1 cellular context compared by ENCODE assay signal in the genomic region with DNA sequence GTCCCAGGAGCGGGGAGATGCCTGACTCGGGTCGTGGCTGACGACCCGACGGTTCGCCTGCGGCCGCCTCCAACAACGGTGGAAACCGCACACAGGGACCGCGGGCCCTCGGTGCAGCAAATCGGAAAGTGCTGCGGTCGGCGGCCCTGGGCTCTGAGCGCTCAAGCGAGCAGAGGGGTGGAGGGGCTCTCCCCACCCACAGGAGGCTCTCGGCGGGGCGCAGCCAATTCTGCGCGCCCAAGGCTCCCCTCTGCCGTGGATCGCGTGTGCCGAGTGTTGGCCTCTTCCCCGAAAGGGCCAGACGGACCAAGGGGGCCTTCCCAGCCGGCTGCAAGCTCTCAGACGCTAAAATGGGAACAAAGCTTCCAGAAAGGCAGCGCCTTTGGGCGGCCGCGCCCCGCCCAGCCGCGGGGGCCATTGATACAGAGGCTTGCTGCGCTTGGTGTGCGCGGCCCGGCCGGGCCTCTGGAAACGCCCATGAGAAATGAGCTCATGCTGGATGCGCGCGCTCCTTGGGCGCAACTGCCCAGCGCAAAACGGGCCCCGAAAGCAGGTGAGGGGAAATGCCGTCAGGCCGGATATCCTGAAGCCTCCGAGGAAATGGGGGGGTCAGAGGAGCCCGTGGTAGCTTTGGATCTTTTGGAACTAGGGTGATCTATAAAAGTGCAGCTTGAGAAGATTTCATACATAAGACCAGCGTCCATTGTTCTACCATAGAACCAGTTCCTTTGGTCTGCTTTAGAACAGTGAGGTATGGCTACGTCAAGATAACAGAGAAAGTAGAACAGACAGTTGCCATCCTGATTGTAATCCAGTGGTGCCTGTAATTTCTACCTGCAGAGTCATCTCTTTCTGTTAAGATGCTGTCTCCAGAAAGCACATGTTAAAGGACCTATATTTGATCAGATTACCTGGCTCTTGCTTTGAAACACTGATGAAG.
TF ChIP-seq lines count a peak whose summit lies in the region.

No MANE protein-coding gene starts in this region.

TF ChIP-seq in HEK293, 187 proteins besides CTCF, POLR2A, EP300 and RAD21 (continued from another document and continues in another):
- peak; percentile 5 for TF ChIP-seq SP2 (tag by site-specific recombination; IDR thresholded peaks at IDR 0.05)
- peak; percentile 79 for TF ChIP-seq GLIS2 (tag by site-specific recombination; IDR thresholded peaks at IDR 0.05)
- no peak for TF ChIP-seq ZNF274 (IDR thresholded peaks at IDR 0.05; ENCODE audit: low read length)
- no peak for TF ChIP-seq ZNF274 (tag by site-specific recombination; IDR thresholded peaks at IDR 0.05; ENCODE audit: borderline replicate concordance)
- TF ChIP-seq ZNF621 (tag by site-specific recombination; IDR thresholded peaks at IDR 0.05), result no peak
- TF ChIP-seq KLF16 (tag by site-specific recombination; IDR thresholded peaks at IDR 0.05), result peak; percentile 11; the same call in 1 of the 2 replicates
- TF ChIP-seq ZBTB17 (tag by site-specific recombination; IDR thresholded peaks at IDR 0.05), result peak; percentile 70
- TF ChIP-seq, protein P1, sequence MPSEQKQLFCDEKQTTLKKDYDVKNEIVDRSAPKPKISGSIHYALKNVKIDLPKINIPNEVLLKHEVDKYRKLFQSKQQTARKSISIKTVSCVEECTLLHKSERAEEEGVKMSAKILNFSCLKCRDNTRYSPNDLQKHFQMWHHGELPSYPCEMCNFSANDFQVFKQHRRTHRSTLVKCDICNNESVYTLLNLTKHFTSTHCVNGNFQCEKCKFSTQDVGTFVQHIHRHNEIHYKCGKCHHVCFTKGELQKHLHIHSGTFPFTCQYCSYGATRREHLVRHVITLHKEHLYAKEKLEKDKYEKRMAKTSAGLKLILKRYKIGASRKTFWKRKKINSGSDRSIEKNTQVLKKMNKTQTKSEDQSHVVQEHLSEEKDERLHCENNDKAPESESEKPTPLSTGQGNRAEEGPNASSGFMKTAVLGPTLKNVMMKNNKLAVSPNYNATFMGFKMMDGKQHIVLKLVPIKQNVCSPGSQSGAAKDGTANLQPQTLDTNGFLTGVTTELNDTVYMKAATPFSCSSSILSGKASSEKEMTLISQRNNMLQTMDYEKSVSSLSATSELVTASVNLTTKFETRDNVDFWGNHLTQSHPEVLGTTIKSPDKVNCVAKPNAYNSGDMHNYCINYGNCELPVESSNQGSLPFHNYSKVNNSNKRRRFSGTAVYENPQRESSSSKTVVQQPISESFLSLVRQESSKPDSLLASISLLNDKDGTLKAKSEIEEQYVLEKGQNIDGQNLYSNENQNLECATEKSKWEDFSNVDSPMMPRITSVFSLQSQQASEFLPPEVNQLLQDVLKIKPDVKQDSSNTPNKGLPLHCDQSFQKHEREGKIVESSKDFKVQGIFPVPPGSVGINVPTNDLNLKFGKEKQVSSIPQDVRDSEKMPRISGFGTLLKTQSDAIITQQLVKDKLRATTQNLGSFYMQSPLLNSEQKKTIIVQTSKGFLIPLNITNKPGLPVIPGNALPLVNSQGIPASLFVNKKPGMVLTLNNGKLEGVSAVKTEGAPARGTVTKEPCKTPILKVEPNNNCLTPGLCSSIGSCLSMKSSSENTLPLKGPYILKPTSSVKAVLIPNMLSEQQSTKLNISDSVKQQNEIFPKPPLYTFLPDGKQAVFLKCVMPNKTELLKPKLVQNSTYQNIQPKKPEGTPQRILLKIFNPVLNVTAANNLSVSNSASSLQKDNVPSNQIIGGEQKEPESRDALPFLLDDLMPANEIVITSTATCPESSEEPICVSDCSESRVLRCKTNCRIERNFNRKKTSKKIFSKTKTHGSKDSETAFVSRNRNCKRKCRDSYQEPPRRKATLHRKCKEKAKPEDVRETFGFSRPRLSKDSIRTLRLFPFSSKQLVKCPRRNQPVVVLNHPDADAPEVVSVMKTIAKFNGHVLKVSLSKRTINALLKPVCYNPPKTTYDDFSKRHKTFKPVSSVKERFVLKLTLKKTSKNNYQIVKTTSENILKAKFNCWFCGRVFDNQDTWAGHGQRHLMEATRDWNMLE (tag by site-specific recombination; conservative IDR thresholded peaks at IDR 0.05; ENCODE audit: low read depth), result peak; percentile 72
- TF ChIP-seq BCL11B (tag by site-specific recombination; IDR thresholded peaks at IDR 0.05; ENCODE audit: low read depth), result 0 out of 2 replicates have a peak, but pooled peaks have one; percentile 41
- TF ChIP-seq ZNF423 (tag by site-specific recombination; IDR thresholded peaks at IDR 0.05), result peak; percentile 72; the same call in 1 of the 2 replicates
- TF ChIP-seq, protein P2, sequence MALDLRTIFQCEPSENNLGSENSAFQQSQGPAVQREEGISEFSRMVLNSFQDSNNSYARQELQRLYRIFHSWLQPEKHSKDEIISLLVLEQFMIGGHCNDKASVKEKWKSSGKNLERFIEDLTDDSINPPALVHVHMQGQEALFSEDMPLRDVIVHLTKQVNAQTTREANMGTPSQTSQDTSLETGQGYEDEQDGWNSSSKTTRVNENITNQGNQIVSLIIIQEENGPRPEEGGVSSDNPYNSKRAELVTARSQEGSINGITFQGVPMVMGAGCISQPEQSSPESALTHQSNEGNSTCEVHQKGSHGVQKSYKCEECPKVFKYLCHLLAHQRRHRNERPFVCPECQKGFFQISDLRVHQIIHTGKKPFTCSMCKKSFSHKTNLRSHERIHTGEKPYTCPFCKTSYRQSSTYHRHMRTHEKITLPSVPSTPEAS (tag by site-specific recombination; IDR thresholded peaks at IDR 0.05), result peak; percentile 19; the same call in 1 of the 2 replicates
- no peak for TF ChIP-seq TCF7L2 (IDR thresholded peaks at IDR 0.05; ENCODE audit: borderline replicate concordance, low read depth, low read length)
- TF ChIP-seq ZNF350 (tag by site-specific recombination; IDR thresholded peaks at IDR 0.05), result no peak
- TF ChIP-seq, protein P3, sequence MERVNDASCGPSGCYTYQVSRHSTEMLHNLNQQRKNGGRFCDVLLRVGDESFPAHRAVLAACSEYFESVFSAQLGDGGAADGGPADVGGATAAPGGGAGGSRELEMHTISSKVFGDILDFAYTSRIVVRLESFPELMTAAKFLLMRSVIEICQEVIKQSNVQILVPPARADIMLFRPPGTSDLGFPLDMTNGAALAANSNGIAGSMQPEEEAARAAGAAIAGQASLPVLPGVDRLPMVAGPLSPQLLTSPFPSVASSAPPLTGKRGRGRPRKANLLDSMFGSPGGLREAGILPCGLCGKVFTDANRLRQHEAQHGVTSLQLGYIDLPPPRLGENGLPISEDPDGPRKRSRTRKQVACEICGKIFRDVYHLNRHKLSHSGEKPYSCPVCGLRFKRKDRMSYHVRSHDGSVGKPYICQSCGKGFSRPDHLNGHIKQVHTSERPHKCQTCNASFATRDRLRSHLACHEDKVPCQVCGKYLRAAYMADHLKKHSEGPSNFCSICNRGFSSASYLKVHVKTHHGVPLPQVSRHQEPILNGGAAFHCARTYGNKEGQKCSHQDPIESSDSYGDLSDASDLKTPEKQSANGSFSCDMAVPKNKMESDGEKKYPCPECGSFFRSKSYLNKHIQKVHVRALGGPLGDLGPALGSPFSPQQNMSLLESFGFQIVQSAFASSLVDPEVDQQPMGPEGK (tag by site-specific recombination; IDR thresholded peaks at IDR 0.05), result peak; percentile 64
- TF ChIP-seq KLF7 (tag by site-specific recombination; IDR thresholded peaks at IDR 0.05; ENCODE audit: borderline replicate concordance), result peak; percentile 86; the same call in 1 of the 2 replicates
- TF ChIP-seq, protein P4, sequence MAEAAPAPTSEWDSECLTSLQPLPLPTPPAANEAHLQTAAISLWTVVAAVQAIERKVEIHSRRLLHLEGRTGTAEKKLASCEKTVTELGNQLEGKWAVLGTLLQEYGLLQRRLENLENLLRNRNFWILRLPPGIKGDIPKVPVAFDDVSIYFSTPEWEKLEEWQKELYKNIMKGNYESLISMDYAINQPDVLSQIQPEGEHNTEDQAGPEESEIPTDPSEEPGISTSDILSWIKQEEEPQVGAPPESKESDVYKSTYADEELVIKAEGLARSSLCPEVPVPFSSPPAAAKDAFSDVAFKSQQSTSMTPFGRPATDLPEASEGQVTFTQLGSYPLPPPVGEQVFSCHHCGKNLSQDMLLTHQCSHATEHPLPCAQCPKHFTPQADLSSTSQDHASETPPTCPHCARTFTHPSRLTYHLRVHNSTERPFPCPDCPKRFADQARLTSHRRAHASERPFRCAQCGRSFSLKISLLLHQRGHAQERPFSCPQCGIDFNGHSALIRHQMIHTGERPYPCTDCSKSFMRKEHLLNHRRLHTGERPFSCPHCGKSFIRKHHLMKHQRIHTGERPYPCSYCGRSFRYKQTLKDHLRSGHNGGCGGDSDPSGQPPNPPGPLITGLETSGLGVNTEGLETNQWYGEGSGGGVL (tag by site-specific recombination; IDR thresholded peaks at IDR 0.05), result peak; percentile 41
- no peak for TF ChIP-seq ZNF140 (tag by site-specific recombination; IDR thresholded peaks at IDR 0.05)
- TF ChIP-seq, protein P5, sequence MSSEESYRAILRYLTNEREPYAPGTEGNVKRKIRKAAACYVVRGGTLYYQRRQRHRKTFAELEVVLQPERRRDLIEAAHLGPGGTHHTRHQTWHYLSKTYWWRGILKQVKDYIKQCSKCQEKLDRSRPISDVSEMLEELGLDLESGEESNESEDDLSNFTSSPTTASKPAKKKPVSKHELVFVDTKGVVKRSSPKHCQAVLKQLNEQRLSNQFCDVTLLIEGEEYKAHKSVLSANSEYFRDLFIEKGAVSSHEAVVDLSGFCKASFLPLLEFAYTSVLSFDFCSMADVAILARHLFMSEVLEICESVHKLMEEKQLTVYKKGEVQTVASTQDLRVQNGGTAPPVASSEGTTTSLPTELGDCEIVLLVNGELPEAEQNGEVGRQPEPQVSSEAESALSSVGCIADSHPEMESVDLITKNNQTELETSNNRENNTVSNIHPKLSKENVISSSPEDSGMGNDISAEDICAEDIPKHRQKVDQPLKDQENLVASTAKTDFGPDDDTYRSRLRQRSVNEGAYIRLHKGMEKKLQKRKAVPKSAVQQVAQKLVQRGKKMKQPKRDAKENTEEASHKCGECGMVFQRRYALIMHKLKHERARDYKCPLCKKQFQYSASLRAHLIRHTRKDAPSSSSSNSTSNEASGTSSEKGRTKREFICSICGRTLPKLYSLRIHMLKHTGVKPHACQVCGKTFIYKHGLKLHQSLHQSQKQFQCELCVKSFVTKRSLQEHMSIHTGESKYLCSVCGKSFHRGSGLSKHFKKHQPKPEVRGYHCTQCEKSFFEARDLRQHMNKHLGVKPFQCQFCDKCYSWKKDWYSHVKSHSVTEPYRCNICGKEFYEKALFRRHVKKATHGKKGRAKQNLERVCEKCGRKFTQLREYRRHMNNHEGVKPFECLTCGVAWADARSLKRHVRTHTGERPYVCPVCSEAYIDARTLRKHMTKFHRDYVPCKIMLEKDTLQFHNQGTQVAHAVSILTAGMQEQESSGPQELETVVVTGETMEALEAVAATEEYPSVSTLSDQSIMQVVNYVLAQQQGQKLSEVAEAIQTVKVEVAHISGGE (tag by site-specific recombination; conservative IDR thresholded peaks at IDR 0.05; ENCODE audit: low read depth), result peak; percentile 58
- TF ChIP-seq ZNF501 (tag by site-specific recombination; IDR thresholded peaks at IDR 0.05), result peak; percentile 87
- TF ChIP-seq REPIN1 (tag by site-specific recombination; IDR thresholded peaks at IDR 0.05; ENCODE audit: low read depth), result 0 out of 2 replicates have a peak, but pooled peaks have one; percentile 30
- TF ChIP-seq, protein P6, sequence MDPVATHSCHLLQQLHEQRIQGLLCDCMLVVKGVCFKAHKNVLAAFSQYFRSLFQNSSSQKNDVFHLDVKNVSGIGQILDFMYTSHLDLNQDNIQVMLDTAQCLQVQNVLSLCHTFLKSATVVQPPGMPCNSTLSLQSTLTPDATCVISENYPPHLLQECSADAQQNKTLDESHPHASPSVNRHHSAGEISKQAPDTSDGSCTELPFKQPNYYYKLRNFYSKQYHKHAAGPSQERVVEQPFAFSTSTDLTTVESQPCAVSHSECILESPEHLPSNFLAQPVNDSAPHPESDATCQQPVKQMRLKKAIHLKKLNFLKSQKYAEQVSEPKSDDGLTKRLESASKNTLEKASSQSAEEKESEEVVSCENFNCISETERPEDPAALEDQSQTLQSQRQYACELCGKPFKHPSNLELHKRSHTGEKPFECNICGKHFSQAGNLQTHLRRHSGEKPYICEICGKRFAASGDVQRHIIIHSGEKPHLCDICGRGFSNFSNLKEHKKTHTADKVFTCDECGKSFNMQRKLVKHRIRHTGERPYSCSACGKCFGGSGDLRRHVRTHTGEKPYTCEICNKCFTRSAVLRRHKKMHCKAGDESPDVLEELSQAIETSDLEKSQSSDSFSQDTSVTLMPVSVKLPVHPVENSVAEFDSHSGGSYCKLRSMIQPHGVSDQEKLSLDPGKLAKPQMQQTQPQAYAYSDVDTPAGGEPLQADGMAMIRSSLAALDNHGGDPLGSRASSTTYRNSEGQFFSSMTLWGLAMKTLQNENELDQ (tag by site-specific recombination; IDR thresholded peaks at IDR 0.05; ENCODE audit: low read depth), result no peak
- TF ChIP-seq, protein P7, sequence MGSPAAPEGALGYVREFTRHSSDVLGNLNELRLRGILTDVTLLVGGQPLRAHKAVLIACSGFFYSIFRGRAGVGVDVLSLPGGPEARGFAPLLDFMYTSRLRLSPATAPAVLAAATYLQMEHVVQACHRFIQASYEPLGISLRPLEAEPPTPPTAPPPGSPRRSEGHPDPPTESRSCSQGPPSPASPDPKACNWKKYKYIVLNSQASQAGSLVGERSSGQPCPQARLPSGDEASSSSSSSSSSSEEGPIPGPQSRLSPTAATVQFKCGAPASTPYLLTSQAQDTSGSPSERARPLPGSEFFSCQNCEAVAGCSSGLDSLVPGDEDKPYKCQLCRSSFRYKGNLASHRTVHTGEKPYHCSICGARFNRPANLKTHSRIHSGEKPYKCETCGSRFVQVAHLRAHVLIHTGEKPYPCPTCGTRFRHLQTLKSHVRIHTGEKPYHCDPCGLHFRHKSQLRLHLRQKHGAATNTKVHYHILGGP (tag by site-specific recombination; IDR thresholded peaks at IDR 0.05), result no peak
- TF ChIP-seq, protein P8, sequence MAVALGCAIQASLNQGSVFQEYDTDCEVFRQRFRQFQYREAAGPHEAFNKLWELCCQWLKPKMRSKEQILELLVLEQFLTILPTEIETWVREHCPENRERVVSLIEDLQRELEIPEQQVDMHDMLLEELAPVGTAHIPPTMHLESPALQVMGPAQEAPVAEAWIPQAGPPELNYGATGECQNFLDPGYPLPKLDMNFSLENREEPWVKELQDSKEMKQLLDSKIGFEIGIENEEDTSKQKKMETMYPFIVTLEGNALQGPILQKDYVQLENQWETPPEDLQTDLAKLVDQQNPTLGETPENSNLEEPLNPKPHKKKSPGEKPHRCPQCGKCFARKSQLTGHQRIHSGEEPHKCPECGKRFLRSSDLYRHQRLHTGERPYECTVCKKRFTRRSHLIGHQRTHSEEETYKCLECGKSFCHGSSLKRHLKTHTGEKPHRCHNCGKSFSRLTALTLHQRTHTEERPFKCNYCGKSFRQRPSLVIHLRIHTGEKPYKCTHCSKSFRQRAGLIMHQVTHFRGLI (tag by site-specific recombination; IDR thresholded peaks at IDR 0.05), result peak; percentile 68
- peak; percentile 75 for TF ChIP-seq ZFP37 (tag by site-specific recombination; IDR thresholded peaks at IDR 0.05)
- peak; percentile 96 for TF ChIP-seq ZNF335 (tag by site-specific recombination; conservative IDR thresholded peaks at IDR 0.05)
- TF ChIP-seq ZEB2 (tag by site-specific recombination; IDR thresholded peaks at IDR 0.05), result peak; percentile 45
- TF ChIP-seq, protein P9, sequence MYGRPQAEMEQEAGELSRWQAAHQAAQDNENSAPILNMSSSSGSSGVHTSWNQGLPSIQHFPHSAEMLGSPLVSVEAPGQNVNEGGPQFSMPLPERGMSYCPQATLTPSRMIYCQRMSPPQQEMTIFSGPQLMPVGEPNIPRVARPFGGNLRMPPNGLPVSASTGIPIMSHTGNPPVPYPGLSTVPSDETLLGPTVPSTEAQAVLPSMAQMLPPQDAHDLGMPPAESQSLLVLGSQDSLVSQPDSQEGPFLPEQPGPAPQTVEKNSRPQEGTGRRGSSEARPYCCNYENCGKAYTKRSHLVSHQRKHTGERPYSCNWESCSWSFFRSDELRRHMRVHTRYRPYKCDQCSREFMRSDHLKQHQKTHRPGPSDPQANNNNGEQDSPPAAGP (tag by site-specific recombination; IDR thresholded peaks at IDR 0.05), result peak; percentile 75; the same call in 1 of the 2 replicates
- peak; percentile 82 for TF ChIP-seq ZBTB8A (tag by site-specific recombination; IDR thresholded peaks at IDR 0.05)
- TF ChIP-seq SP7 (tag by site-specific recombination; IDR thresholded peaks at IDR 0.05), result peak; percentile 74
- 0 out of 2 replicates have a peak, but pooled peaks have one; percentile 64 for TF ChIP-seq ZNF610 (tag by site-specific recombination; IDR thresholded peaks at IDR 0.05; ENCODE audit: borderline replicate concordance)
